8 cellular contexts compared by ENCODE assay signal in the genomic region with DNA sequence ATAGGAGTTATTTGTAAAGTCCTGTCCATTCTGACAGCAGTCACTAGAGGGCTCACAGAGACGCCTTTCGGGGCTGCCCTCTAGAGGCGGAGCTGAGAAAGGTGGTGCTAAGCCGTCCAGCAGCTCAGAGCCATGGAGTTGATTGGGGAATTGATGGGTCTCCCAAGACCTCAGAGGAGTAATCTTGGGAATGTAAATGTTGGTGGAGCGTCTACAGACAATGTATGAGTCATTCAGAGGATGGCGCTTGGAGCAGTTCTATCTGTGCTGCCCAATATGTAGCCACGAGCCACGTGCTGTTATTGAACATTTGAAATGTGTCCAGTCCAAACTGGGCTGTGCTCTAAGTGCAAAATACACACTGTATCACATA.
DNase-seq lines count a peak whose midpoint lies in the region; ATAC-seq and TF ChIP-seq lines count a peak whose summit lies in the region.

No MANE protein-coding gene starts in this region.

- RAD21 ChIA-PET in HCT116 (lab: Charles Lee; ENCODE audit: low non-redundant PET in 1 of 2, low total read pairs in 2 of 2, uncharacterized antibody in 2 of 2, unreplicated experiment in 2 of 2) = no interaction called here

- no peaks in the 10 kb centered on the region for H3K27me3 ChIP-seq in HCT116 (ENCODE audit: insufficient read depth, low read length)
- no peaks in the 10 kb centered on the region for H3K27me3 ChIP-seq in MG63
- H3K27me3 ChIP-seq in skeletal muscle satellite cell (ENCODE audit: control insufficient read depth, insufficient read depth, low read length) = no peaks in the 10 kb centered on the region

- intact Hi-C loops in HCT116 (cut with micrococcal nuclease) = loop anchor here (2.0 kb wide), 1 partner anchor 740 kb away; no protein-coding TSS in a partner anchor

- no peaks in the 10 kb centered on the region for H3K36me3 Mint-ChIP-seq in activated naive CD8-positive, alpha-beta T cell treated with anti-CD3 and anti-CD28 coated beads, Interleukin-2, amount 50 U/mL, for 24 hours (ENCODE audit: low read depth)

- H3K9ac ChIP-seq in HCT116 (ENCODE audit: low read length) (no peak overlapping the region), skeletal muscle satellite cell (ENCODE audit: low read depth, low read length) (no peak overlapping the region)

- H2AFZ ChIP-seq in HCT116 (ENCODE audit: low read depth, low read length, poor library complexity, severe bottlenecking) = peak overlapping the region; percentile 80

- TF ChIP-seq CTCF in GM12874 (IDR thresholded peaks at IDR 0.05; ENCODE audit: insufficient read depth, low read depth, low read length) (peak; percentile 98), HCT116 (IDR thresholded peaks at IDR 0.05 in 2 of 3, conservative IDR thresholded peaks at IDR 0.05 in 1 of 3; ENCODE audit: borderline replicate concordance in 1 of 3, insufficient read depth in 1 of 3, low read depth in 2 of 3, low read length in 2 of 3) (peak; percentile 99)

- POLR2A ChIA-PET in HCT116 (lab: Charles Lee) = interaction anchor here (0.7 kb wide), 1 partner anchor 742 kb away, joined by 3 read pairs; no protein-coding TSS in a partner anchor

- H3K4me2 ChIP-seq in HCT116 (ENCODE audit: low read length) (peak overlapping the region; percentile 24; the same call in 1 of the 2 replicates), skeletal muscle satellite cell (ENCODE audit: low read length) (peak overlapping the region; percentile 12)

- H3K9me2 ChIP-seq in HCT116 (ENCODE audit: insufficient read depth) = no peaks in the 10 kb centered on the region

- no peak for TF ChIP-seq POLR2A in HCT116 (IDR thresholded peaks at IDR 0.05; ENCODE audit: borderline replicate concordance, extremely low read depth, insufficient read depth, insufficient read length)

- CTCF ChIA-PET in HCT116 (lab: Charles Lee) = interaction anchor here (0.9 to 1.9 kb wide), 13 partner anchors 8 to 740 kb away, joined by 3 to 25 read pairs (median 4); no protein-coding TSS in a partner anchor

- no peak overlapping the region for H3K27ac ChIP-seq in HCT116 (ENCODE audit: low read depth, low read length)

- no peak overlapping the region for H3K4me3 Mint-ChIP-seq in activated naive CD8-positive, alpha-beta T cell treated with anti-CD3 and anti-CD28 coated beads, Interleukin-2, amount 50 U/mL, for 24 hours

- peaks cover 34% of the 10 kb centered on the region for H3K4me1 Mint-ChIP-seq in activated naive CD8-positive, alpha-beta T cell treated with anti-CD3 and anti-CD28 coated beads, Interleukin-2, amount 50 U/mL, for 24 hours

- H3K9me3 Mint-ChIP-seq in activated naive CD8-positive, alpha-beta T cell treated with anti-CD3 and anti-CD28 coated beads, Interleukin-2, amount 50 U/mL, for 24 hours = peaks cover 8% of the 10 kb centered on the region

- H3K36me3 ChIP-seq in HCT116 (ENCODE audit: control insufficient read depth in 1 of 2, insufficient read depth in 2 of 2, low read length in 2 of 2) (no peaks in the 10 kb centered on the region), MG63 (no peaks in the 10 kb centered on the region), skeletal muscle satellite cell (ENCODE audit: insufficient read depth, low read length) (no peaks in the 10 kb centered on the region)

- peak; percentile 69 for TF ChIP-seq RAD21 in HCT116 (IDR thresholded peaks at IDR 0.05; ENCODE audit: low read depth)

- no peaks in the 10 kb centered on the region for H3K27me3 Mint-ChIP-seq in activated naive CD8-positive, alpha-beta T cell treated with anti-CD3 and anti-CD28 coated beads, Interleukin-2, amount 50 U/mL, for 24 hours

- H3K9me3 ChIP-seq in HCT116 (ENCODE audit: control insufficient read depth in 1 of 2, insufficient read depth in 1 of 2, low read depth in 1 of 2, low read length in 2 of 2) (no peaks in the 10 kb centered on the region), MG63 (no peaks in the 10 kb centered on the region; the same call in none of the 2 replicates), skeletal muscle satellite cell (replicated peaks; ENCODE audit: low read length) (no peaks in the 10 kb centered on the region)

- H3K27ac Mint-ChIP-seq in activated naive CD8-positive, alpha-beta T cell treated with anti-CD3 and anti-CD28 coated beads, Interleukin-2, amount 50 U/mL, for 24 hours = no peak overlapping the region

- peak; percentile 100 for ATAC-seq in HCT116
- peak; percentile 92 for ATAC-seq in activated naive CD8-positive, alpha-beta T cell treated with anti-CD3 and anti-CD28 coated beads, Interleukin-2, amount 50 U/mL, for 24 hours

- no peaks in the 10 kb centered on the region for H3K79me2 ChIP-seq in HCT116 (ENCODE audit: insufficient read depth, low read length)

- no peaks in the 10 kb centered on the region for H4K20me1 ChIP-seq in HCT116 (ENCODE audit: insufficient read depth)

- H3K4me3 ChIP-seq in HCT116 (replicated peaks in 1 of 2; ENCODE audit: low read depth in 1 of 2, low read length in 2 of 2) (no peak overlapping the region), MG63 (no peak overlapping the region), skeletal muscle satellite cell (ENCODE audit: low read length) (no peak overlapping the region)

- peak; percentile 80 for DNase-seq in HCT116 (ENCODE audit: low read depth, low spot score)
- peak; percentile 80 for DNase-seq in MG63
- peak; percentile 33 to 63 (median 45) for DNase-seq in T-helper 1 cell
- peak; percentile 69 for DNase-seq in activated naive CD8-positive, alpha-beta T cell treated with anti-CD3 and anti-CD28 coated beads, Interleukin-2, amount 50 U/mL, for 24 hours
- DNase-seq in hepatic stellate cell (ENCODE audit: low spot score) = peak; percentile 56
- DNase-seq in mesenteric fat pad (ENCODE audit: low spot score) = no peak

- 0 out of 4 replicates have a peak, but pooled peaks cover 0 to 3% of the 10 kb centered on the region in 2 experiments for H3K4me1 ChIP-seq in HCT116 (ENCODE audit: control insufficient read depth in 1 of 2, insufficient read depth in 2 of 2, low read length in 2 of 2)
- H3K4me1 ChIP-seq in skeletal muscle satellite cell (ENCODE audit: control insufficient read depth, insufficient read depth, low read length) = peaks cover 7% of the 10 kb centered on the region

- BruUV-seq in HCT116 (replicated peaks; lab: Mats Ljungman, UMichigan) = no TSS peak

TF ChIP-seq in HCT116, 20 proteins besides CTCF, POLR2A, EP300 and RAD21:
- TF ChIP-seq SRF (IDR thresholded peaks at IDR 0.05; ENCODE audit: low read depth) = no peak
- TF ChIP-seq, protein P1, sequence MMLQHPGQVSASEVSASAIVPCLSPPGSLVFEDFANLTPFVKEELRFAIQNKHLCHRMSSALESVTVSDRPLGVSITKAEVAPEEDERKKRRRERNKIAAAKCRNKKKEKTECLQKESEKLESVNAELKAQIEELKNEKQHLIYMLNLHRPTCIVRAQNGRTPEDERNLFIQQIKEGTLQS (IDR thresholded peaks at IDR 0.05) = no peak
- TF ChIP-seq YY1 (IDR thresholded peaks at IDR 0.05; ENCODE audit: extremely low read depth, insufficient replicate concordance, low read depth, low read length) = peak; percentile 9
- TF ChIP-seq CEBPB (IDR thresholded peaks at IDR 0.05; ENCODE audit: low read depth) = no peak
- TF ChIP-seq FOSL1 (IDR thresholded peaks at IDR 0.05; ENCODE audit: low read depth) = 0 out of 2 replicates have a peak, but pooled peaks have one; percentile 15
- TF ChIP-seq EZH2 (IDR thresholded peaks at IDR 0.05) = no peak
TF ChIP-seq in HCT116: peak in this region for 2.
